Comparison of ENCODE assay signal across 1 cellular context in the genomic region with DNA sequence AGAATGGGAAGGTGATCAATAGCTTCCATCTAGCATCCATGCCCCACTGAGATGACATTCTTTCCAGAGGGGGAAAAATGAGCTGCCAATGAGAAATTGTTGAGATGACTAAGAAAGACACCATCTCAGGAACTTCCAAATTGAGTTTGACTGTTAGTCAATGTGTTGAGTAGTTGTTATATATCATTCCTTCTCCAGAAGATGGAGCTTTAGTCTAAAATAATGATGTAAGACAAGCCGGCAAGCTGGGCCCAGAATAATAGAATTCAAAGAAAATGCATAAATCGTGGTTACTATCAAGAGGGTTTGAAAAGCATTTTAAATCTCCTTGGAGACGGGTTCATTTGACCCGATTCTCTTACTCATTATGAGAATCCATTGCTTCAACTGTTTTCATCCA.
TF ChIP-seq lines count a peak whose summit lies in the region.

No MANE protein-coding gene starts in this region.

TF ChIP-seq in H1, 55 proteins besides CTCF, POLR2A, EP300 and RAD21:
- TF ChIP-seq HDAC2 (IDR thresholded peaks at IDR 0.05; ENCODE audit: borderline replicate concordance in 1 of 2, low read depth in 2 of 2, low read length in 2 of 2) (no peak), NRF1 (IDR thresholded peaks at IDR 0.05; ENCODE audit: low read depth, low read length) (no peak), RXRA (IDR thresholded peaks at IDR 0.05; ENCODE audit: insufficient read depth, low read depth, low read length) (no peak), MAFK (IDR thresholded peaks at IDR 0.05; ENCODE audit: low read depth, low read length) (no peak)
